1 cellular context compared by ENCODE assay signal in genomic region chr7:219581-220150, GRCh38.
A peak's percentile ranks its signal among the peaks of the same experiment; 100 is the strongest.
TF ChIP-seq lines count a peak whose summit lies in the region.

No MANE protein-coding gene starts in this region.

TF ChIP-seq in HepG2, 621 proteins besides CTCF, POLR2A, EP300 and RAD21 (continued from another document and continues in another):
- TF ChIP-seq, protein P1, sequence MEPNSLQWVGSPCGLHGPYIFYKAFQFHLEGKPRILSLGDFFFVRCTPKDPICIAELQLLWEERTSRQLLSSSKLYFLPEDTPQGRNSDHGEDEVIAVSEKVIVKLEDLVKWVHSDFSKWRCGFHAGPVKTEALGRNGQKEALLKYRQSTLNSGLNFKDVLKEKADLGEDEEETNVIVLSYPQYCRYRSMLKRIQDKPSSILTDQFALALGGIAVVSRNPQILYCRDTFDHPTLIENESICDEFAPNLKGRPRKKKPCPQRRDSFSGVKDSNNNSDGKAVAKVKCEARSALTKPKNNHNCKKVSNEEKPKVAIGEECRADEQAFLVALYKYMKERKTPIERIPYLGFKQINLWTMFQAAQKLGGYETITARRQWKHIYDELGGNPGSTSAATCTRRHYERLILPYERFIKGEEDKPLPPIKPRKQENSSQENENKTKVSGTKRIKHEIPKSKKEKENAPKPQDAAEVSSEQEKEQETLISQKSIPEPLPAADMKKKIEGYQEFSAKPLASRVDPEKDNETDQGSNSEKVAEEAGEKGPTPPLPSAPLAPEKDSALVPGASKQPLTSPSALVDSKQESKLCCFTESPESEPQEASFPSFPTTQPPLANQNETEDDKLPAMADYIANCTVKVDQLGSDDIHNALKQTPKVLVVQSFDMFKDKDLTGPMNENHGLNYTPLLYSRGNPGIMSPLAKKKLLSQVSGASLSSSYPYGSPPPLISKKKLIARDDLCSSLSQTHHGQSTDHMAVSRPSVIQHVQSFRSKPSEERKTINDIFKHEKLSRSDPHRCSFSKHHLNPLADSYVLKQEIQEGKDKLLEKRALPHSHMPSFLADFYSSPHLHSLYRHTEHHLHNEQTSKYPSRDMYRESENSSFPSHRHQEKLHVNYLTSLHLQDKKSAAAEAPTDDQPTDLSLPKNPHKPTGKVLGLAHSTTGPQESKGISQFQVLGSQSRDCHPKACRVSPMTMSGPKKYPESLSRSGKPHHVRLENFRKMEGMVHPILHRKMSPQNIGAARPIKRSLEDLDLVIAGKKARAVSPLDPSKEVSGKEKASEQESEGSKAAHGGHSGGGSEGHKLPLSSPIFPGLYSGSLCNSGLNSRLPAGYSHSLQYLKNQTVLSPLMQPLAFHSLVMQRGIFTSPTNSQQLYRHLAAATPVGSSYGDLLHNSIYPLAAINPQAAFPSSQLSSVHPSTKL (CRISPR knock-in tag; IDR thresholded peaks at IDR 0.05): peak; percentile 70
- TF ChIP-seq HIVEP1 (CRISPR knock-in tag; IDR thresholded peaks at IDR 0.05): no peak; the same call in 1 of the 2 replicates
- no peak for TF ChIP-seq TBX3 (IDR thresholded peaks at IDR 0.05; ENCODE audit: borderline replicate concordance)
- TF ChIP-seq NFE2 (CRISPR knock-in tag; IDR thresholded peaks at IDR 0.05): no peak
- TF ChIP-seq GATAD1 (CRISPR knock-in tag; IDR thresholded peaks at IDR 0.05): peak; percentile 44; the same call in 1 of the 2 replicates
- 0 out of 2 replicates have a peak, but pooled peaks have one; percentile 25 for TF ChIP-seq ZNF614 (CRISPR knock-in tag; IDR thresholded peaks at IDR 0.05; ENCODE audit: borderline replicate concordance)
- no peak; the same call in 1 of the 2 replicates for TF ChIP-seq TAF1 (CRISPR knock-in tag; IDR thresholded peaks at IDR 0.05)
- TF ChIP-seq NCOA2 (CRISPR knock-in tag; IDR thresholded peaks at IDR 0.05): peak; percentile 80
- no peak for TF ChIP-seq ZFP37 (CRISPR knock-in tag; IDR thresholded peaks at IDR 0.05; ENCODE audit: borderline replicate concordance)
- no peak for TF ChIP-seq NONO (IDR thresholded peaks at IDR 0.05)
- 0 out of 2 replicates have a peak, but pooled peaks have one; percentile 44 for TF ChIP-seq NONO (CRISPR knock-in tag; conservative IDR thresholded peaks at IDR 0.05)
- TF ChIP-seq ZBTB40 (IDR thresholded peaks at IDR 0.05): no peak
- no peak for TF ChIP-seq ZBTB40 (CRISPR knock-in tag; IDR thresholded peaks at IDR 0.05)
- no peak for TF ChIP-seq SMYD3 (CRISPR knock-in tag; IDR thresholded peaks at IDR 0.05)
- TF ChIP-seq NCOR1 (IDR thresholded peaks at IDR 0.05; ENCODE audit: borderline replicate concordance, low read length): peak; percentile 32; the same call in 1 of the 2 replicates
- 0 out of 2 replicates have a peak, but pooled peaks have one; percentile 49 for TF ChIP-seq ZNF800 (CRISPR knock-in tag; IDR thresholded peaks at IDR 0.05)
- no peak for TF ChIP-seq ZNF605 (CRISPR knock-in tag; IDR thresholded peaks at IDR 0.05)
- no peak for TF ChIP-seq ZNF792 (CRISPR knock-in tag; IDR thresholded peaks at IDR 0.05)
- TF ChIP-seq ZNF749 (CRISPR knock-in tag; IDR thresholded peaks at IDR 0.05; ENCODE audit: borderline replicate concordance): no peak
- TF ChIP-seq MTA1 (CRISPR knock-in tag; IDR thresholded peaks at IDR 0.05; ENCODE audit: borderline replicate concordance): peak; percentile 67; the same call in 1 of the 2 replicates
- TF ChIP-seq MYC (CRISPR knock-in tag; IDR thresholded peaks at IDR 0.05; ENCODE audit: borderline replicate concordance): peak; percentile 41; the same call in 1 of the 2 replicates
- peak; percentile 86 for TF ChIP-seq ZNF687 (CRISPR knock-in tag; IDR thresholded peaks at IDR 0.05)
- peak; percentile 9; the same call in 1 of the 2 replicates for TF ChIP-seq ZNF724P (CRISPR knock-in tag; IDR thresholded peaks at IDR 0.05; ENCODE audit: borderline replicate concordance)
- 0 out of 2 replicates have a peak, but pooled peaks have one; percentile 70 for TF ChIP-seq ZNF331 (CRISPR knock-in tag; IDR thresholded peaks at IDR 0.05)
- TF ChIP-seq MBNL3 (CRISPR knock-in tag; conservative IDR thresholded peaks at IDR 0.05): no peak
- TF ChIP-seq FOXA1 (IDR thresholded peaks at IDR 0.05): no peak
- TF ChIP-seq FOXA1 (CRISPR knock-in tag; IDR thresholded peaks at IDR 0.05): peak; percentile 70
- 0 out of 2 replicates have a peak, but pooled peaks have one; percentile 67 for TF ChIP-seq ZNF296 (CRISPR knock-in tag; conservative IDR thresholded peaks at IDR 0.05)
- TF ChIP-seq ZNF460 (CRISPR knock-in tag; IDR thresholded peaks at IDR 0.05; ENCODE audit: borderline replicate concordance): no peak
- TF ChIP-seq FOXP1 (IDR thresholded peaks at IDR 0.05): no peak
- peak; percentile 55 for TF ChIP-seq FOXP1 (CRISPR knock-in tag; IDR thresholded peaks at IDR 0.05)
- TF ChIP-seq, protein P2, sequence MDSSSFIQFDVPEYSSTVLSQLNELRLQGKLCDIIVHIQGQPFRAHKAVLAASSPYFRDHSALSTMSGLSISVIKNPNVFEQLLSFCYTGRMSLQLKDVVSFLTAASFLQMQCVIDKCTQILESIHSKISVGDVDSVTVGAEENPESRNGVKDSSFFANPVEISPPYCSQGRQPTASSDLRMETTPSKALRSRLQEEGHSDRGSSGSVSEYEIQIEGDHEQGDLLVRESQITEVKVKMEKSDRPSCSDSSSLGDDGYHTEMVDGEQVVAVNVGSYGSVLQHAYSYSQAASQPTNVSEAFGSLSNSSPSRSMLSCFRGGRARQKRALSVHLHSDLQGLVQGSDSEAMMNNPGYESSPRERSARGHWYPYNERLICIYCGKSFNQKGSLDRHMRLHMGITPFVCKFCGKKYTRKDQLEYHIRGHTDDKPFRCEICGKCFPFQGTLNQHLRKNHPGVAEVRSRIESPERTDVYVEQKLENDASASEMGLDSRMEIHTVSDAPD (CRISPR knock-in tag; IDR thresholded peaks at IDR 0.05): peak; percentile 71
- TF ChIP-seq, protein P3, sequence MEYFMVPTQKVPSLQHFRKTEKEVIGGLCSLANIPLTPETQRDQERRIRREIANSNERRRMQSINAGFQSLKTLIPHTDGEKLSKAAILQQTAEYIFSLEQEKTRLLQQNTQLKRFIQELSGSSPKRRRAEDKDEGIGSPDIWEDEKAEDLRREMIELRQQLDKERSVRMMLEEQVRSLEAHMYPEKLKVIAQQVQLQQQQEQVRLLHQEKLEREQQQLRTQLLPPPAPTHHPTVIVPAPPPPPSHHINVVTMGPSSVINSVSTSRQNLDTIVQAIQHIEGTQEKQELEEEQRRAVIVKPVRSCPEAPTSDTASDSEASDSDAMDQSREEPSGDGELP (IDR thresholded peaks at IDR 0.05; ENCODE audit: borderline replicate concordance, low read depth): peak; percentile 31; the same call in 1 of the 2 replicates
- no peak for TF ChIP-seq FIP1L1 (IDR thresholded peaks at IDR 0.05; ENCODE audit: borderline replicate concordance, insufficient read depth, low read depth, low read length)
- no peak for TF ChIP-seq ZNF431 (CRISPR knock-in tag; IDR thresholded peaks at IDR 0.05; ENCODE audit: borderline replicate concordance, low read depth)
- peak; percentile 31; the same call in 1 of the 2 replicates for TF ChIP-seq NR2F6 (IDR thresholded peaks at IDR 0.05)
- TF ChIP-seq NR2F6 (CRISPR knock-in tag; IDR thresholded peaks at IDR 0.05): peak; percentile 66; the same call in 1 of the 2 replicates
- TF ChIP-seq PITX1 (CRISPR knock-in tag; IDR thresholded peaks at IDR 0.05): peak; percentile 46; the same call in 1 of the 2 replicates
- TF ChIP-seq MEIS1 (CRISPR knock-in tag; IDR thresholded peaks at IDR 0.05; ENCODE audit: borderline replicate concordance): no peak
- TF ChIP-seq SAP130 (CRISPR knock-in tag; IDR thresholded peaks at IDR 0.05; ENCODE audit: low read depth): peak; percentile 76
- peak; percentile 53; the same call in 1 of the 2 replicates for TF ChIP-seq HMG20A (CRISPR knock-in tag; IDR thresholded peaks at IDR 0.05; ENCODE audit: borderline replicate concordance)
- no peak for TF ChIP-seq CHD4 (IDR thresholded peaks at IDR 0.05; ENCODE audit: borderline replicate concordance, low read length)
